Comparison of ENCODE assay signal across 21 cellular contexts in the genomic region with DNA sequence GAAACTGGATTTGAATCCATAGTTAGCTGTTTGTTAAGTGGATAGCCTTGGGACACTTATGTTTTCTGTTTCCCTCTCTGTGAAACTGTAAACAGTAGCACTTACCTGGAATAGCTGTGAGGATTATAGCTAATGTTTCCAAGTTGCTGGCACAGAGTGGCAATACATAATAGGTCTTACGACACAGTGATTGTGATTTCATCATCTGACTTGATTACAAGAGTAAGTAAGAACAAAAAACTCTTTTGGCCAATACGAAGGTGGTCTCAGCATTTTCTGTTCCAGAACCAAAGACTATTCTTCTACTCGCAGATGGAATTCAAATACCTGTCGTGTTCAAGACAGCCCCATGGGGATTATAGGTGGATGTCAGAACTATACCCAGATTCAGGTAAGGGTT. TPM values are rescaled to one million over a fixed set of nuclear protein-coding genes. Genes with fewer than 3 reads are reported as not detected.
"Had no signal": no experiment of that assay in that cellular context is flagged by ENCODE, and none has a peak within 500 bp of the region (broad histone marks: within the 10 kb centered on the region; RNA-seq: fewer than 3 reads in every experiment).

No MANE protein-coding gene starts in this region.

- H3K36me3 ChIP-seq: brain microvascular endothelial cell, right atrium auricular region had no signal

- DNase-seq: activated CD4-positive, alpha-beta T cell treated with anti-CD3 and anti-CD28 coated beads, Interleukin-2, amount 10 ng/mL, durations not matched to agents 7 days and 5 days; activated CD8-positive, alpha-beta memory T cell treated with anti-CD3 and anti-CD28 coated beads for 24 hours; activated gamma-delta T cell treated with Interleukin-2 at 50 U/mL for 16 hours; brain microvascular endothelial cell; glutamatergic neuron; hypothalamus; kidney; left ventricle myocardium superior; mesendoderm; natural killer cell; small intestine; stimulated activated CD4-positive, alpha-beta T cell treated with anti-CD3 and anti-CD28 coated beads, Interleukin-4, amount 100 ng/mL, for 24 hours; stimulated activated naive CD4-positive, alpha-beta T cell treated with Interleukin-2 at 50 U/mL for 16 hours; trophoblast cell had no signal

- H3K4me1 ChIP-seq: right atrium auricular region had no signal

- H3K27ac ChIP-seq: brain microvascular endothelial cell, right atrium auricular region had no signal

- H3K27ac Mint-ChIP-seq: activated CD4-positive, alpha-beta T cell treated with anti-CD3 and anti-CD28 coated beads, Interleukin-2, amount 10 ng/mL, durations not matched to agents 7 days and 5 days; activated naive CD8-positive, alpha-beta T cell; natural killer cell had no signal

- H3K36me3 Mint-ChIP-seq: activated naive CD8-positive, alpha-beta T cell; natural killer cell had no signal

- H3K4me3 ChIP-seq: right atrium auricular region had no signal

- H3K4me3 Mint-ChIP-seq: activated CD4-positive, alpha-beta T cell treated with anti-CD3 and anti-CD28 coated beads, Interleukin-2, amount 10 ng/mL, durations not matched to agents 7 days and 5 days; activated naive CD8-positive, alpha-beta T cell; natural killer cell had no signal

- ATAC-seq: left ventricle myocardium superior, natural killer cell had no signal

- H3K27me3 ChIP-seq: brain microvascular endothelial cell, right atrium auricular region had no signal

- H3K4me1 Mint-ChIP-seq: activated CD4-positive, alpha-beta T cell treated with anti-CD3 and anti-CD28 coated beads, Interleukin-2, amount 10 ng/mL, durations not matched to agents 7 days and 5 days had no signal

- H3K27me3 Mint-ChIP-seq: activated CD4-positive, alpha-beta T cell treated with anti-CD3 and anti-CD28 coated beads, Interleukin-2, amount 10 ng/mL, durations not matched to agents 7 days and 5 days; activated naive CD8-positive, alpha-beta T cell had no signal

- H3K9me3 Mint-ChIP-seq: natural killer cell had no signal

- H3K9me3 ChIP-seq: right atrium auricular region had no signal

RNA-seq across cellular contexts. Expression of gene C8B, which starts 2.1 kb away (rescaled TPM):
- total RNA-seq: activated CD4-positive, alpha-beta T cell treated with anti-CD3 and anti-CD28 coated beads, Interleukin-2, amount 10 ng/mL, durations not matched to agents 7 days and 5 days; cerebellum; dermis microvascular lymphatic vessel endothelial cell; epithelial cell of proximal tubule; fibroblast of villous mesenchyme; kidney; left ventricle myocardium superior; natural killer cell; posterior vena cava; right atrium auricular region had no signal
